ENCODE assay signal across 2 cellular contexts in the genomic region with DNA sequence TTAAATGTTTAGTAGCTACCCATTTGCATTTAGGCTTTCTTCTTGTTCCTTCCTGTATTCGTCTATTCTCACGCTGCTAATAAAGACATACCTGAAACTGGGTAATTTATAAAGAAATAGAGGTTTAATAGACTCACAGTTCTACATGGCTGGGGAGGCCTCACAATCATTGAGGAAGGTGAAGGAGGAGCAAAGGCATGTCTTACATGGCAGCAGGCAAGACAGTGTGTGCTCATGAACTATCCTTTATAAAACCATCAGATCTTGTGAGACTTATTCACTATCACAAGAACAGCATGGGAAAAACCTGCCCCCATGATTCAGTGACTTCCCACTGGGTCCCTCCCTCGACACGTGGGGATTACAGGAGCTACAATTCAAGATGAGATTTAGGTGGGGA.
TF ChIP-seq lines count a peak whose summit lies in the region.

No MANE protein-coding gene starts in this region.

TF ChIP-seq in K562, 482 proteins besides CTCF, POLR2A, EP300 and RAD21:
- TF ChIP-seq ZNF431 (CRISPR knock-in tag; IDR thresholded peaks at IDR 0.05): peak; percentile 92
TF ChIP-seq in K562: peak in this region for 1; not testable (repeated sequence) for 481.

TF ChIP-seq in HepG2, 621 proteins besides CTCF, POLR2A, EP300 and RAD21:
- 0 out of 2 replicates have a peak, but pooled peaks have one; percentile 47 for TF ChIP-seq ZNF431 (CRISPR knock-in tag; IDR thresholded peaks at IDR 0.05; ENCODE audit: borderline replicate concordance, low read depth)
TF ChIP-seq in HepG2: peak in this region for 1; not testable (repeated sequence) for 620.
